ENCODE assay signal across 9 cellular contexts in the genomic region with DNA sequence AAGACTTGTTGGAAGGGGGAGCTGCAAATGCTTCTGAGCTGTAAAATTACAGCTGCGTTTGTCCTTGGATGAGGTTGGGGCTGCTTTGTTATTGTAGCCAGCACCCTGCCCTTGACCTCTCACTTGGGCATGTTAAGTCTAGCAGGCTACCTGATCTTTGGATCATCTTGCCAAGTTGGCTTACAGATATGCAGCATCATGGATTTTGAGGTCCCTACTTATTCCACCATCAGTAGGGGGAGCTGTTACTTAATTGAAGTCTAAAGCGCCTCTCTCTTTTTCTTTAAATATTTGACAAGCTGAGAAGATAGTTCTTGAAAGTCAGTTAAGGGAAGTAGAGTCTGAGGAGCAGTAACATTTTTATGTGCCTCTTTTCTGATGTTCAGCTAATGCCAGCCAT.
A peak's percentile ranks its signal among the peaks of the same experiment; 100 is the strongest.
DNase-seq lines count a peak whose midpoint lies in the region; ATAC-seq and TF ChIP-seq lines count a peak whose summit lies in the region.
"Had no signal": no experiment of that assay in that cellular context is flagged by ENCODE, and none has a peak within 500 bp of the region (broad histone marks: within the 10 kb centered on the region; RNA-seq: fewer than 3 reads in every experiment).

No MANE protein-coding gene starts in this region.

- H3K27me3 ChIP-seq in dorsolateral prefrontal cortex: peaks cover 0 to 20% (median 0%) of the 10 kb centered on the region in 45 donors
- no peaks in the 10 kb centered on the region for H3K27me3 ChIP-seq in parathyroid adenoma (ENCODE audit: control insufficient read depth, insufficient read depth, low read length)
- H3K27me3 ChIP-seq in gastrocnemius medialis: no peaks in the 10 kb centered on the region

- in situ Hi-C loops in gastrocnemius medialis (cut with MboI; ENCODE audit: low sequenced_read_pairs in 4 of 4): no loop called here

- intact Hi-C loops in dorsolateral prefrontal cortex (cut with DNase I) (no loop called here), gastrocnemius medialis (cut with DNase I; ENCODE audit: low total_unique reads) (no loop called here)

- H3K4me1 ChIP-seq in parathyroid adenoma (no peaks in the 10 kb centered on the region), gastrocnemius medialis (peaks cover 0 to 3% of the 10 kb centered on the region in 2 donors)

- peak in 30 of 56 donors; percentile 7 to 50 (median 24) for TF ChIP-seq CTCF in dorsolateral prefrontal cortex (IDR thresholded peaks at IDR 0.05 in 54 of 56, conservative IDR thresholded peaks at IDR 0.05 in 2 of 56; ENCODE audit: low read depth in 1 of 56, partially characterized antibody in 56 of 56)
- TF ChIP-seq CTCF in parathyroid adenoma (IDR thresholded peaks at IDR 0.05): peak; percentile 10
- TF ChIP-seq CTCF in gastrocnemius medialis (IDR thresholded peaks at IDR 0.05 in 4 of 5, conservative IDR thresholded peaks at IDR 0.05 in 1 of 5): peak in 1 of 5 experiments; percentile 24

- H3K4me3 ChIP-seq in dorsolateral prefrontal cortex: no peak overlapping the region
- no peak overlapping the region for H3K4me3 ChIP-seq in parathyroid adenoma (ENCODE audit: low read depth, low read length)
- H3K4me3 ChIP-seq in gastrocnemius medialis: no peak overlapping the region
- H3K4me3 ChIP-seq: coronary artery had no signal

- no peak overlapping the region for H3K27ac ChIP-seq in dorsolateral prefrontal cortex
- H3K27ac ChIP-seq in parathyroid adenoma: no peak overlapping the region
- no peak overlapping the region for H3K27ac ChIP-seq in gastrocnemius medialis
- H3K27ac ChIP-seq: coronary artery had no signal

- no peak overlapping the region for H2AFZ ChIP-seq in parathyroid adenoma

- no peak overlapping the region for H3K4me2 ChIP-seq in parathyroid adenoma (ENCODE audit: low read length)

- H3K79me2 ChIP-seq in parathyroid adenoma: no peaks in the 10 kb centered on the region

- no peaks in the 10 kb centered on the region for H3K9me3 ChIP-seq in parathyroid adenoma (ENCODE audit: control insufficient read depth, low read length)
- no peaks in the 10 kb centered on the region for H3K9me3 ChIP-seq in gastrocnemius medialis

- DNase-seq in DMS 273 (lab: John Stamatoyannopoulos, UW; ENCODE audit: unreplicated experiment) (peak; percentile 23), DMS 273 treated with DMSO at 0.1 percent for 48 hours (lab: John Stamatoyannopoulos, UW) (no peak), NCI-H526 treated with DMSO at 0.1 percent for 48 hours (lab: John Stamatoyannopoulos, UW) (peak; percentile 24), dorsolateral prefrontal cortex (no peak), gastrocnemius medialis (no peak), T-helper 9 cell (no peak)

- H3K36me3 ChIP-seq in parathyroid adenoma (ENCODE audit: control insufficient read depth, insufficient read depth, low read length): no peaks in the 10 kb centered on the region
- no peaks in the 10 kb centered on the region for H3K36me3 ChIP-seq in gastrocnemius medialis

- TF ChIP-seq POLR2A in gastrocnemius medialis (IDR thresholded peaks at IDR 0.05): no peak

- ATAC-seq in gastrocnemius medialis (no peak), HG02571 (IDR thresholded peaks at IDR 0.05; ENCODE audit: unreplicated experiment) (no peak)

- no peak overlapping the region for H3K9ac ChIP-seq in parathyroid adenoma

Comparison
In these comparisons a context has a peak if more than half of its experiments do, and no peak if none do; other contexts are left out.
1. DNase-seq: peak in DMS 273 (single experiment) and NCI-H526 treated with DMSO at 0.1 percent for 48 hours (single experiment); none in DMS 273 treated with DMSO at 0.1 percent for 48 hours (single experiment), dorsolateral prefrontal cortex (0 of 10), gastrocnemius medialis (0 of 2) and T-helper 9 cell (single experiment).